8 cellular contexts compared by ENCODE assay signal in the genomic region with DNA sequence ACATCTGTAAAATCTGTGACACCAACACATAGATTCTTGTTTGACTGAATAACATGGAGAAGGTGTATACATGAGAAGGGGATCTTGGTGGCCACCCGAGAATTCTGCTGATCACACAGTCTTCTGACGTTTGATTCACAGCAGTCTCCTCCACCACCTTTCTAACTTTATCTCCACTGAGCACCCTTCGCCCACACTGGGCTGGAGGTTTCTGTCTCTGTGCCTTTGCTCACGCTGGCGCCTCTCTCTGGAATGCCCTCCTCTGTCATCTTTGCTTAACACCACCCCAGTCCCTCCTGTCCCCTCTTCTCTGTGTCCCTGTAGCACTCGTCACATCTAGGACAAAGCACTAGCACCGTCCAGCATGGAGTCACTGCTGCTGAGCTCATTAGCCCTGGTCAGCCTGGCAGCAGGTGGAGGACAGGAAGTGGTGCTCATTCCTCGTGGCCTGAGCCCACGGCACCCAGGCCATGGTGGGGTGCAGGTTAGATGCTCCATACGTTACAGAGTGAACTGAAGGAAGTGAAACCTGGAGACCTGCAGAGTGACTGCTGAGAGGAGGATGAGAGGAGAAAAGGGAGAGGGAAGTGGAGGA.
"Had no signal": no experiment of that assay in that cellular context is flagged by ENCODE, and none has a peak within 500 bp of the region (broad histone marks: within the 10 kb centered on the region; RNA-seq: fewer than 3 reads in every experiment).

No MANE protein-coding gene starts in this region.

- DNase-seq: H7, HFFc6, KBM-7 had no signal

- H3K9ac ChIP-seq: KMS-11 had no signal

- H3K27ac Mint-ChIP-seq: GM23338, HFFc6, IgD-negative memory B cell had no signal

- H3K27ac ChIP-seq: HL-60, KMS-11 had no signal

- H3K4me2 ChIP-seq: GM23338, KMS-11 had no signal

- FAIRE-seq: HepG2 had no signal

- H3K9me3 Mint-ChIP-seq: GM23338, HFFc6 had no signal

- H3K4me3 Mint-ChIP-seq: GM23338, HFFc6, IgD-negative memory B cell had no signal

- H3K4me3 ChIP-seq: GM23338 had no signal

- H3K36me3 Mint-ChIP-seq: IgD-negative memory B cell had no signal

- H3K4me1 Mint-ChIP-seq: IgD-negative memory B cell had no signal

- H3K27me3 Mint-ChIP-seq: IgD-negative memory B cell had no signal

- H2AFZ ChIP-seq: GM23338 had no signal
